Comparison of ENCODE assay signal across 1 cellular context in the genomic region with DNA sequence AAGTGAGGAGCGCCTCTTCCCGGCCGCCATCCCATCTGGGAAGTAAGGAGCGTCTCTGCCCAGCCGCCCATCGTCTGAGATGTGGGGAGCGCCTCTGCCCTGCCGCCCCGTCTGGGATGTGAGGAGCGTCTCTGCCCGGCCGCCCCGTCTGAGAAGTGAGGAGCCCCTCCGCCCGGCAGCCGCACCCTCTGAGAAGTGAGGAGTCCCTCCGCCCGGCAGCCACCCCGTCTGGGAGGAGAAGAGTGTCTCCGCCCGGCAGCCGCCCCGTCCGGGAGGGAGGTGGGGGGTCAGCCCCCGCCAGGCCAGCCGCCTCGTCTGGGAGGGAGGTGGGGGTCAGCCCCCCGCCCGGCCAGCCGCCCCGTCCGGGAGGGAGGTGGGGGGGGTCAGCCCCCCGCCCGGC. TPM values are rescaled to one million over a fixed set of nuclear protein-coding genes. Genes with fewer than 3 reads are reported as not detected.
"Had no signal": no experiment of that assay in that cellular context is flagged by ENCODE, and none has a peak within 500 bp of the region (broad histone marks: within the 10 kb centered on the region; RNA-seq: fewer than 3 reads in every experiment).

No MANE protein-coding gene starts in this region.

RNA-seq across cellular contexts. Expression of a gene that starts 9.7 kb away (rescaled TPM):
- total RNA-seq: HT1080 had no signal
